19 cellular contexts compared by ENCODE assay signal in genomic region chr15:51856714-51857380, GRCh38.
"Had no signal": no experiment of that assay in that cellular context is flagged by ENCODE, and none has a peak within 500 bp of the region (broad histone marks: within the 10 kb centered on the region; RNA-seq: fewer than 3 reads in every experiment).

No MANE protein-coding gene starts in this region.

- ATAC-seq: effector memory CD8-positive, alpha-beta T cell; foreskin keratinocyte; heart left ventricle had no signal

- H3K27ac ChIP-seq: foreskin keratinocyte, heart left ventricle, left ventricle myocardium inferior, sigmoid colon, testis had no signal

- H3K4me3 Mint-ChIP-seq: activated naive CD8-positive, alpha-beta T cell; dendritic cell treated with granulocyte-macrophage colony-stimulating factor and Interleukin-4, amounts not matched to agents 40 ng/mL and 50 ng/mL, for 4 days; effector memory CD8-positive, alpha-beta T cell; nephron progenitor cell; stimulated activated naive CD8-positive, alpha-beta T cell treated with anti-CD3 and anti-CD28 coated beads, Interleukin-15, Interleukin-2, amounts not matched to agents 100 ng/mL and 50 ng/mL, for 24 hours; T-helper 1 cell treated with Interleukin-12 subunit alpha and Interleukin-12 subunit beta and Interleukin-4 antibody, amounts not matched to agents 30 μg/mL and 1 μg/mL, for 36 hours had no signal

- H3K27me3 Mint-ChIP-seq: activated naive CD8-positive, alpha-beta T cell; dendritic cell treated with granulocyte-macrophage colony-stimulating factor and Interleukin-4, amounts not matched to agents 40 ng/mL and 50 ng/mL, for 4 days; effector memory CD8-positive, alpha-beta T cell; stimulated activated naive CD8-positive, alpha-beta T cell treated with anti-CD3 and anti-CD28 coated beads, Interleukin-15, Interleukin-2, amounts not matched to agents 100 ng/mL and 50 ng/mL, for 24 hours had no signal

- H3K4me1 ChIP-seq: testis had no signal

- H3K4me3 ChIP-seq: heart left ventricle, left ventricle myocardium inferior, sigmoid colon, testis had no signal

- H3K9me3 Mint-ChIP-seq: dendritic cell treated with granulocyte-macrophage colony-stimulating factor and Interleukin-4, amounts not matched to agents 40 ng/mL and 50 ng/mL, for 4 days; effector memory CD8-positive, alpha-beta T cell; stimulated activated naive CD8-positive, alpha-beta T cell treated with anti-CD3 and anti-CD28 coated beads, Interleukin-15, Interleukin-2, amounts not matched to agents 100 ng/mL and 50 ng/mL, for 24 hours; T-helper 1 cell treated with Interleukin-12 subunit alpha and Interleukin-12 subunit beta and Interleukin-4 antibody, amounts not matched to agents 30 μg/mL and 1 μg/mL, for 36 hours had no signal

- H3K9me3 ChIP-seq: heart left ventricle, left ventricle myocardium inferior, sigmoid colon, testis had no signal

- H3K36me3 ChIP-seq: left ventricle myocardium inferior, sigmoid colon had no signal

- H3K27me3 ChIP-seq: foreskin keratinocyte, heart left ventricle, sigmoid colon, testis had no signal

- DNase-seq: activated CD4-positive, alpha-beta T cell treated with anti-CD3 and anti-CD28 coated beads, Interleukin-2, amount 50 U/mL, for 4 hours; activated effector memory CD4-positive, alpha-beta T cell treated with Interleukin-2 at 50 U/mL for 16 hours; activated T-cell treated with anti-CD3 and anti-CD28 coated beads, Interleukin-2, amount 50 U/mL, for 1 hour; cerebellar nuclear complex; effector memory CD8-positive, alpha-beta T cell; foreskin keratinocyte; heart left ventricle; kidney; left ventricle myocardium inferior; mesendoderm; nephron progenitor cell; sigmoid colon; stimulated activated CD4-positive, alpha-beta T cell treated with anti-CD3 and anti-CD28 coated beads, Interleukin-4, amount 100 ng/mL, for 1 hour; stimulated activated CD8-positive, alpha-beta memory T cell treated with anti-CD3 and anti-CD28 coated beads, Interleukin-4, amount 100 ng/mL, for 48 hours; testis had no signal

- H3K27ac Mint-ChIP-seq: activated naive CD8-positive, alpha-beta T cell; nephron progenitor cell; stimulated activated naive CD8-positive, alpha-beta T cell treated with anti-CD3 and anti-CD28 coated beads, Interleukin-15, Interleukin-2, amounts not matched to agents 100 ng/mL and 50 ng/mL, for 24 hours; T-helper 1 cell treated with Interleukin-12 subunit alpha and Interleukin-12 subunit beta and Interleukin-4 antibody, amounts not matched to agents 30 μg/mL and 1 μg/mL, for 36 hours had no signal
